27 cellular contexts compared by ENCODE assay signal in the genomic region with DNA sequence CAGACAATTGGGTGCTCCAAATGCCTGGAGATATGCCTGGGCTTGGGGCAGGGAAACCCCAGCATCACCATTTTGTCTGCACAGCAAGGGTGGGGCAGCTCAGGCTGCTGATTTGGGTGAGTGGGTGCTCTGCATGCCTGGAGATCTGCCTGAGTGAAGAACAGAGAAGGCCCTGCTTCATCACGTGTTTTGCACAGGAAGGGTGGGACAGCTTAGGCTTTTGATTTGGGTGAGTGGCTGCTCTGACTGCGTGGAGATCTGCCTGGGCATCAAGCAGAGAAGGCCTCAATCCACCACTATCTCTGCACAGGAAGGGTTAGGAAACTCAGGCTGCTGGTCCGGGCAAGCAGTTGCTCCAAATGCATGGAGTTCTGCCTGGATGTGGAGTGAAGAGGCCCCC.
"Had no signal": no experiment of that assay in that cellular context is flagged by ENCODE, and none has a peak within 500 bp of the region (broad histone marks: within the 10 kb centered on the region; RNA-seq: fewer than 3 reads in every experiment).

No MANE protein-coding gene starts in this region.

- H3K79me2 ChIP-seq: hepatocyte had no signal

- H3K36me3 ChIP-seq: adrenal gland, cardiac muscle cell, colonic mucosa, gastroesophageal sphincter, stomach, tibial artery had no signal

- H3K36me3 Mint-ChIP-seq: activated naive CD8-positive, alpha-beta T cell treated with anti-CD3 and anti-CD28 coated beads for 36 hours; immature natural killer cell; natural killer cell treated with Interleukin-12 subunit alpha and Interleukin-12 subunit beta and Interleukin-15 and Interleukin-18, amount 100 ng/mL, for 72 hours had no signal

- ATAC-seq: activated CD4-positive, CD25-positive, alpha-beta regulatory T cell treated with anti-CD3 and anti-CD28 coated beads, Interleukin-2, amount 50 U/mL, for 24 hours; body of pancreas; natural killer cell treated with Interleukin-12 subunit alpha and Interleukin-12 subunit beta and Interleukin-15 and Interleukin-18, amount 100 ng/mL, for 72 hours; right cardiac atrium had no signal

- H3K4me3 Mint-ChIP-seq: activated naive CD4-positive, alpha-beta T cell treated with anti-CD3 and anti-CD28 coated beads for 36 hours; activated naive CD8-positive, alpha-beta T cell treated with anti-CD3 and anti-CD28 coated beads for 36 hours; activated T-helper 1 cell treated with anti-CD3 and anti-CD28 coated beads, Interleukin-12 subunit alpha, Interleukin-12 subunit beta, Interleukin-2, Interleukin-4 antibody, amounts not matched to agents 30 ng/mL and 10 ng/mL and 1 ng/mL, durations not matched to agents 14 hours and 24 hours and 36 hours; immature natural killer cell; natural killer cell treated with Interleukin-12 subunit alpha and Interleukin-12 subunit beta and Interleukin-15 and Interleukin-18, amount 100 ng/mL, for 72 hours had no signal

- H3K9me3 ChIP-seq: adrenal gland, body of pancreas, colonic mucosa had no signal

- H3K4me2 ChIP-seq: hepatocyte had no signal

- H3K4me3 ChIP-seq: adrenal gland, body of pancreas, cardiac muscle cell, colonic mucosa, gastroesophageal sphincter, hepatocyte, stomach, tibial artery had no signal

- H2AFZ ChIP-seq: hepatocyte had no signal

- H3K27ac Mint-ChIP-seq: activated naive CD4-positive, alpha-beta T cell treated with anti-CD3 and anti-CD28 coated beads for 36 hours; activated naive CD8-positive, alpha-beta T cell treated with anti-CD3 and anti-CD28 coated beads for 36 hours; activated T-helper 1 cell treated with anti-CD3 and anti-CD28 coated beads, Interleukin-12 subunit alpha, Interleukin-12 subunit beta, Interleukin-2, Interleukin-4 antibody, amounts not matched to agents 30 ng/mL and 10 ng/mL and 1 ng/mL, durations not matched to agents 14 hours and 24 hours and 36 hours; immature natural killer cell; natural killer cell treated with Interleukin-12 subunit alpha and Interleukin-12 subunit beta and Interleukin-15 and Interleukin-18, amount 100 ng/mL, for 72 hours had no signal

- H3K27me3 ChIP-seq: adrenal gland, body of pancreas, cardiac muscle cell, colonic mucosa, gastroesophageal sphincter, hepatocyte, stomach, tibial artery had no signal

- H3K4me1 ChIP-seq: adrenal gland, body of pancreas, colonic mucosa, gastroesophageal sphincter, stomach, tibial artery had no signal

- H3K4me1 Mint-ChIP-seq: activated naive CD8-positive, alpha-beta T cell treated with anti-CD3 and anti-CD28 coated beads for 36 hours; immature natural killer cell had no signal

- H3K27me3 Mint-ChIP-seq: natural killer cell treated with Interleukin-12 subunit alpha and Interleukin-12 subunit beta and Interleukin-15 and Interleukin-18, amount 100 ng/mL, for 72 hours had no signal

- H3K27ac ChIP-seq: adrenal gland, body of pancreas, cardiac muscle cell, colonic mucosa, gastroesophageal sphincter, hepatocyte, stomach, tibial artery, VCaP had no signal

- DNase-seq: activated CD4-positive, alpha-beta T cell treated with anti-CD3 and anti-CD28 coated beads for 48 hours; activated CD4-positive, alpha-beta T cell treated with anti-CD3 and anti-CD28 coated beads, Interleukin-2, amount 50 U/mL, for 48 hours; activated CD8-positive, alpha-beta memory T cell treated with anti-CD3 and anti-CD28 coated beads, Interleukin-2, amount 50 U/mL, for 4 hours; activated effector memory CD4-positive, alpha-beta T cell treated with anti-CD3 and anti-CD28 coated beads, Interleukin-2, amount 50 U/mL, for 16 hours; activated naive CD4-positive, alpha-beta T cell treated with anti-CD3 and anti-CD28 coated beads for 36 hours; activated naive CD8-positive, alpha-beta T cell treated with anti-CD3 and anti-CD28 coated beads for 36 hours; activated T-cell treated with anti-CD3 and anti-CD28 coated beads, Interleukin-2, amount 50 U/mL, for 1 hour; adrenal gland; aorta; body of pancreas; cerebellar nuclear complex; colonic mucosa; effector CD8-positive, alpha-beta T cell; immature natural killer cell; mesenchymal stem cell; stimulated activated CD4-positive, alpha-beta T cell treated with anti-CD3 and anti-CD28 coated beads, Interleukin-4, amount 100 ng/mL, for 1 hour; stomach; T-helper 1 cell had no signal
